8 cellular contexts compared by ENCODE assay signal in the genomic region with DNA sequence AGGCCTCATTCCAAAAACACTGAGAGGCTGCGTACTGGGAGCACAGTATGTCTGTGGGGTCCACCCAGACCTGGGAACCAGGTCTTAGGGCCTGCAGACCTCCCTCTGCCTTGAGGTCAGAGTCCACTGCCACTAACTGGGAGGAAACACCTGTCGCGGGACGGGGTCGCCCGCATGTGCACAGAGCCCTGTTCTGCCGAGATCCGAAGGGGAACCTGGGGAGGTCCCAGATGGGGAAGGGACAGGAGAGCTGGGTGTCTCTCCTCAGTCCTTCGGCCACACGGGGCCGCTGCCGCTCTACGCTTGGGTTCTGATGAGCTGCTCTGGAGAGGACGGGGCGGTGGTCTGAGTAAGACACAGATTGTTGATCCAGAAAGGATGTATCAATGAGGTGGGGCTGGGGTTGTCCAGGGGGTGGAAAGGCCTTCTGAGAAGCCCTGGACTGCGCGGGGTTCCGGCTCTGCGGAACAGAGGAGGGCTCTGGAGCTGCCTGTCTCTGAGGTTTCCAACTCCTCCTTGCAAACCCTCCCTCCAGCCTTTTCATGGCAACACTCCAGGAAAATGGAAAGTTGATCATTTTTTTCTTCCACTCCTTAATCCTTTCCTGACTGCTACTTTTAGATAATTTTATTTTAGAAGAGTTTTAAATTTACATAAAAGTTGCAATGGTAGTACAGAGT. TPM values are rescaled to one million over a fixed set of nuclear protein-coding genes. Genes with fewer than 3 reads are reported as not detected.
A peak's percentile ranks its signal among the peaks of the same experiment; 100 is the strongest.
DNase-seq lines count a peak whose midpoint lies in the region; ATAC-seq and TF ChIP-seq lines count a peak whose summit lies in the region.
"Not testable (repeated sequence)": the region's sequence is repeated elsewhere in the genome, so short reads cannot be mapped to it uniquely, and the experiment has no call there.

No MANE protein-coding gene starts in this region.

- H4K20me1 ChIP-seq in mammary epithelial cell (ENCODE audit: insufficient read depth, low read length): not testable (repeated sequence)

- H3K36me3 ChIP-seq in mammary epithelial cell (ENCODE audit: insufficient read depth, low read length); iPS-15b (ENCODE audit: control insufficient read depth, insufficient read depth, low read length); gastrocnemius medialis: not testable (repeated sequence)

- H3K79me2 ChIP-seq in mammary epithelial cell (ENCODE audit: insufficient read depth, low read length): not testable (repeated sequence)

- H2AFZ ChIP-seq in mammary epithelial cell (ENCODE audit: low read depth, low read length): peak overlapping the region; percentile 67

- not testable (repeated sequence) for H3K4me3 ChIP-seq in mammary epithelial cell (replicated peaks in 1 of 3; ENCODE audit: insufficient read depth in 1 of 3, low read depth in 2 of 3, low read length in 3 of 3); gastrocnemius medialis
- peak overlapping the region; percentile 68 for H3K4me3 ChIP-seq in iPS-15b (ENCODE audit: low read depth, low read length)

- CTCF ChIA-PET in mammary epithelial cell (lab: Charles Lee; ENCODE audit: low non-redundant PET): interaction anchor here (0.5 to 1.4 kb wide), 8 partner anchors 28 to 621 kb away, joined by 3 to 5 read pairs (median 4); no protein-coding TSS in a partner anchor

- ATAC-seq in GM18498 (IDR thresholded peaks at IDR 0.05; ENCODE audit: unreplicated experiment) (peak; percentile 63), gastrocnemius medialis (peak; percentile 45 to 60)

- 1% methylated on average over 17 of the region's 19 CpGs for WGBS in mammary epithelial cell (ENCODE audit: low coverage, missing lambda C conversion rate)

- peaks cover 15% of the 10 kb centered on the region for H3K4me1 ChIP-seq in mammary epithelial cell (ENCODE audit: insufficient read depth, low read length)
- H3K4me1 ChIP-seq in iPS-15b (ENCODE audit: control insufficient read depth, insufficient read depth, low read length); gastrocnemius medialis: not testable (repeated sequence)

- not testable (repeated sequence) for BruUV-seq in mammary epithelial cell (replicated peaks; lab: Mats Ljungman, UMichigan)

- H3K4me1 Mint-ChIP-seq in activated CD4-positive, alpha-beta T cell treated with anti-CD3 and anti-CD28 coated beads, Interleukin-2, amount 10 ng/mL, durations not matched to agents 24 days and 14 days: peaks cover 33% of the 10 kb centered on the region

- H3K9me3 ChIP-seq in mammary epithelial cell (replicated peaks; ENCODE audit: insufficient read depth, low read length); iPS-15b (ENCODE audit: control insufficient read depth, insufficient read depth, low read length); gastrocnemius medialis: not testable (repeated sequence)

- in situ Hi-C loops in mammary epithelial cell (cut with MboI; ENCODE audit: low sequenced_read_pairs in 2 of 2): loop anchor here in 1 of 2 donors (5.0 to 10.0 kb wide), 2 partner anchors 60 to 193 kb away; a partner anchor contains a TSS
- in situ Hi-C loops in gastrocnemius medialis (cut with MboI; ENCODE audit: low sequenced_read_pairs in 4 of 4): loop anchor here in 3 of 4 donors (5.0 to 10.0 kb wide), 3 partner anchors 50 to 60 kb away; no protein-coding TSS in a partner anchor

- H3K9me3 Mint-ChIP-seq in activated CD4-positive, alpha-beta T cell treated with anti-CD3 and anti-CD28 coated beads, Interleukin-2, amount 10 ng/mL, durations not matched to agents 24 days and 14 days: not testable (repeated sequence)

- TF ChIP-seq CTCF in mammary epithelial cell (conservative IDR thresholded peaks at IDR 0.05 in 1 of 2, IDR thresholded peaks at IDR 0.05 in 1 of 2; ENCODE audit: extremely low read depth in 1 of 2, insufficient read depth in 1 of 2, low read depth in 1 of 2, low read length in 2 of 2) (peak; percentile 69 to 79), gastrocnemius medialis (IDR thresholded peaks at IDR 0.05 in 4 of 5, conservative IDR thresholded peaks at IDR 0.05 in 1 of 5) (peak; percentile 33 to 75 (median 61))

- peak overlapping the region; percentile 49 for H3K4me2 ChIP-seq in mammary epithelial cell (ENCODE audit: insufficient read depth, low read depth, low read length)

- TF ChIP-seq POLR2A in gastrocnemius medialis (IDR thresholded peaks at IDR 0.05): not testable (repeated sequence)

- peak; percentile 70 for DNase-seq in 8988T
- DNase-seq in HuH-7 (ENCODE audit: low spot score): peak; percentile 80
- DNase-seq in NOMO-1 treated with DMSO at 0.1 percent for 48 hours (lab: John Stamatoyannopoulos, UW; ENCODE audit: unreplicated experiment): peak; percentile 76
- DNase-seq in activated CD4-positive, alpha-beta T cell treated with anti-CD3 and anti-CD28 coated beads, Interleukin-2, amount 10 ng/mL, durations not matched to agents 24 days and 14 days: peak; percentile 95
- DNase-seq in mammary epithelial cell: not testable (repeated sequence)
- DNase-seq in gastrocnemius medialis: peak in 1 of 2 donors; percentile 41

- H3K36me3 Mint-ChIP-seq in activated CD4-positive, alpha-beta T cell treated with anti-CD3 and anti-CD28 coated beads, Interleukin-2, amount 10 ng/mL, durations not matched to agents 24 days and 14 days (ENCODE audit: low read depth): not testable (repeated sequence)

- H3K27ac ChIP-seq in mammary epithelial cell (ENCODE audit: insufficient read depth, low read depth, low read length); gastrocnemius medialis: not testable (repeated sequence)

- peak overlapping the region; percentile 49 for H3K4me3 Mint-ChIP-seq in activated CD4-positive, alpha-beta T cell treated with anti-CD3 and anti-CD28 coated beads, Interleukin-2, amount 10 ng/mL, durations not matched to agents 24 days and 14 days

- intact Hi-C loops in activated CD4-positive, alpha-beta T cell treated with anti-CD3 and anti-CD28 coated beads, Interleukin-2, amount 10 ng/mL, durations not matched to agents 24 days and 14 days (cut with micrococcal nuclease): loop anchor here (1.0 to 10.0 kb wide), 5 partner anchors 15 to 249 kb away; a partner anchor contains a TSS
- intact Hi-C loops in mammary epithelial cell (cut with micrococcal nuclease): loop anchor here (1.0 to 2.0 kb wide), 5 partner anchors 62 to 605 kb away; a partner anchor contains a TSS
- intact Hi-C loops in gastrocnemius medialis (cut with DNase I; ENCODE audit: low total_unique reads): loop anchor here (5.0 kb wide), 1 partner anchor 115 kb away; no protein-coding TSS in a partner anchor

- H3K27me3 Mint-ChIP-seq in activated CD4-positive, alpha-beta T cell treated with anti-CD3 and anti-CD28 coated beads, Interleukin-2, amount 10 ng/mL, durations not matched to agents 24 days and 14 days: peaks cover 61% of the 10 kb centered on the region

- H3K27me3 ChIP-seq in mammary epithelial cell (ENCODE audit: insufficient read depth, low read length) (peaks cover 13% of the 10 kb centered on the region), iPS-15b (ENCODE audit: control insufficient read depth, insufficient read depth, low read length) (peaks cover 63% of the 10 kb centered on the region), gastrocnemius medialis (peaks cover 47 to 56% (median 51%) of the 10 kb centered on the region in 3 donors)

- H3K27ac Mint-ChIP-seq in activated CD4-positive, alpha-beta T cell treated with anti-CD3 and anti-CD28 coated beads, Interleukin-2, amount 10 ng/mL, durations not matched to agents 24 days and 14 days: not testable (repeated sequence)

- dilution Hi-C loops in mammary epithelial cell (cut with HindIII; ENCODE audit: low sequenced_read_pairs): not testable (repeated sequence)

- not testable (repeated sequence) for H3K9ac ChIP-seq in mammary epithelial cell (ENCODE audit: insufficient read depth, low read length); iPS-15b (ENCODE audit: low read depth, low read length)

RNA-seq across cellular contexts. Expression of a gene that starts 7.2 kb away (rescaled TPM):
- 484 and 488 TPM in 2 replicates for total RNA-seq in activated CD4-positive, alpha-beta T cell treated with anti-CD3 and anti-CD28 coated beads, Interleukin-2, amount 10 ng/mL, durations not matched to agents 24 days and 14 days
- 100 to 1,000 TPM; 106 to 145 TPM for total RNA-seq in mammary epithelial cell
- 77.2 TPM for polyA plus RNA-seq in mammary epithelial cell
- 74.7 TPM for polyA minus RNA-seq in mammary epithelial cell
- total RNA-seq in gastrocnemius medialis: 100 to 1,000 TPM; 135 to 248 (median 157) TPM
